In genomic region chr5:59724482-59725392, GRCh38 we compare ENCODE assay signal across 9 cellular contexts.
DNase-seq lines count a peak whose midpoint lies in the region; ATAC-seq and TF ChIP-seq lines count a peak whose summit lies in the region.
"Had no signal": no experiment of that assay in that cellular context is flagged by ENCODE, and none has a peak within 500 bp of the region (broad histone marks: within the 10 kb centered on the region; RNA-seq: fewer than 3 reads in every experiment).

No MANE protein-coding gene starts in this region.

- H3K36me3 ChIP-seq in tibial nerve: no peaks in the 10 kb centered on the region

- TF ChIP-seq CTCF in LNCaP clone FGC (IDR thresholded peaks at IDR 0.05; ENCODE audit: control insufficient read depth, extremely low read depth, insufficient read depth): peak; percentile 78
- TF ChIP-seq CTCF in activated B cell treated with CpG ODN at 0.5 μM for 24 hours (IDR thresholded peaks at IDR 0.05): peak; percentile 38
- peak in 3 of 5 experiments; percentile 19 to 39 (median 23) for TF ChIP-seq CTCF in tibial nerve (IDR thresholded peaks at IDR 0.05)
- TF ChIP-seq CTCF in lower leg skin (IDR thresholded peaks at IDR 0.05): no peak

- no peak overlapping the region for H3K27ac Mint-ChIP-seq in activated B cell treated with CpG ODN at 0.5 μM for 24 hours
- H3K27ac Mint-ChIP-seq: dendritic cell treated with granulocyte-macrophage colony-stimulating factor and Interleukin-4, amounts not matched to agents 40 ng/mL and 50 ng/mL, for 4 days had no signal

- TF ChIP-seq POLR2A in tibial nerve (IDR thresholded peaks at IDR 0.05) (no peak), lower leg skin (IDR thresholded peaks at IDR 0.05) (no peak)

- H3K9me3 Mint-ChIP-seq in activated B cell treated with CpG ODN at 0.5 μM for 24 hours: no peaks in the 10 kb centered on the region
- H3K9me3 Mint-ChIP-seq: dendritic cell treated with granulocyte-macrophage colony-stimulating factor and Interleukin-4, amounts not matched to agents 40 ng/mL and 50 ng/mL, for 4 days had no signal

- WGBS in tibial nerve, 2 donors: 67 to 68% methylated on average over 4 of the region's 4 CpGs
- WGBS in lower leg skin, 2 donors: 68 to 84% methylated on average over 4 of the region's 4 CpGs

- no peaks in the 10 kb centered on the region for H3K36me3 Mint-ChIP-seq in activated B cell treated with CpG ODN at 0.5 μM for 24 hours (ENCODE audit: low read depth)

- peaks cover 13% of the 10 kb centered on the region for H3K4me1 Mint-ChIP-seq in activated B cell treated with CpG ODN at 0.5 μM for 24 hours

- DNase-seq in NCI-H510A treated with DMSO at 0.1 percent for 48 hours (lab: John Stamatoyannopoulos, UW): peak; percentile 10
- no peak for DNase-seq in NCI-H510A (lab: John Stamatoyannopoulos, UW)
- DNase-seq in LNCaP clone FGC (ENCODE audit: low read depth): peak; percentile 22
- DNase-seq in activated B cell treated with CpG ODN at 0.5 μM for 24 hours: no peak
- DNase-seq in islet precursor cell: peak; percentile 60
- no peak for DNase-seq in tibial nerve (ENCODE audit: low spot score in 2 of 2)
- no peak for DNase-seq in lower leg skin (ENCODE audit: low spot score in 2 of 2)

- no peak overlapping the region for H3K4me3 Mint-ChIP-seq in activated B cell treated with CpG ODN at 0.5 μM for 24 hours
- H3K4me3 Mint-ChIP-seq: dendritic cell treated with granulocyte-macrophage colony-stimulating factor and Interleukin-4, amounts not matched to agents 40 ng/mL and 50 ng/mL, for 4 days had no signal

- CTCF ChIA-PET in activated B cell treated with CpG ODN at 0.5 μM for 24 hours (lab: Charles Lee): interaction anchor here (1.0 to 1.8 kb wide), 4 partner anchors 40 to 75 kb away, joined by 3 to 7 read pairs (median 4); no protein-coding TSS in a partner anchor

- POLR2A ChIA-PET in activated B cell treated with CpG ODN at 0.5 μM for 24 hours (lab: Charles Lee): no interaction called here

- H3K27me3 Mint-ChIP-seq in activated B cell treated with CpG ODN at 0.5 μM for 24 hours: no peaks in the 10 kb centered on the region
- H3K27me3 Mint-ChIP-seq: dendritic cell treated with granulocyte-macrophage colony-stimulating factor and Interleukin-4, amounts not matched to agents 40 ng/mL and 50 ng/mL, for 4 days had no signal

- no peaks in the 10 kb centered on the region for H3K4me1 ChIP-seq in tibial nerve

- no peak overlapping the region for H3K27ac ChIP-seq in tibial nerve

- no peak for TF ChIP-seq EP300 in tibial nerve (IDR thresholded peaks at IDR 0.05)

- no peaks in the 10 kb centered on the region for H3K27me3 ChIP-seq in tibial nerve

- ATAC-seq in GM19468 (IDR thresholded peaks at IDR 0.05; ENCODE audit: extremely low read depth, unreplicated experiment) (peak; percentile 82), activated B cell treated with CpG ODN at 0.5 μM for 24 hours (ENCODE audit: low read depth) (peak; percentile 75)

- H3K4me3 ChIP-seq in LNCaP clone FGC (ENCODE audit: low read depth, low read length): no peak overlapping the region
- H3K4me3 ChIP-seq in tibial nerve: no peak overlapping the region
- no peak overlapping the region for H3K4me3 ChIP-seq in lower leg skin (ENCODE audit: low read depth, poor library complexity, severe bottlenecking)

- intact Hi-C loops in activated B cell treated with CpG ODN at 0.5 μM for 24 hours (cut with micrococcal nuclease): loop anchor here (1.0 to 10.0 kb wide), 5 partner anchors 50 to 536 kb away; no protein-coding TSS in a partner anchor
- intact Hi-C loops in lower leg skin (cut with DNase I; ENCODE audit: low total_unique reads): no loop called here

- no peaks in the 10 kb centered on the region for H3K9me3 ChIP-seq in tibial nerve

Comparison
In these comparisons a context has a peak if more than half of its experiments do, and no peak if none do; other contexts are left out.
1. DNase-seq: peak in NCI-H510A treated with DMSO at 0.1 percent for 48 hours (single experiment), LNCaP clone FGC (single experiment) and islet precursor cell (single experiment); none in NCI-H510A (single experiment), activated B cell treated with CpG ODN at 0.5 μM for 24 hours (single experiment), tibial nerve (0 of 2) and lower leg skin (0 of 2).
2. CTCF ChIP-seq: peak in LNCaP clone FGC (single experiment), activated B cell treated with CpG ODN at 0.5 μM for 24 hours (single experiment) and tibial nerve (3 of 5); none in lower leg skin (0 of 3).